Comparison of ENCODE assay signal across 9 cellular contexts in the genomic region with DNA sequence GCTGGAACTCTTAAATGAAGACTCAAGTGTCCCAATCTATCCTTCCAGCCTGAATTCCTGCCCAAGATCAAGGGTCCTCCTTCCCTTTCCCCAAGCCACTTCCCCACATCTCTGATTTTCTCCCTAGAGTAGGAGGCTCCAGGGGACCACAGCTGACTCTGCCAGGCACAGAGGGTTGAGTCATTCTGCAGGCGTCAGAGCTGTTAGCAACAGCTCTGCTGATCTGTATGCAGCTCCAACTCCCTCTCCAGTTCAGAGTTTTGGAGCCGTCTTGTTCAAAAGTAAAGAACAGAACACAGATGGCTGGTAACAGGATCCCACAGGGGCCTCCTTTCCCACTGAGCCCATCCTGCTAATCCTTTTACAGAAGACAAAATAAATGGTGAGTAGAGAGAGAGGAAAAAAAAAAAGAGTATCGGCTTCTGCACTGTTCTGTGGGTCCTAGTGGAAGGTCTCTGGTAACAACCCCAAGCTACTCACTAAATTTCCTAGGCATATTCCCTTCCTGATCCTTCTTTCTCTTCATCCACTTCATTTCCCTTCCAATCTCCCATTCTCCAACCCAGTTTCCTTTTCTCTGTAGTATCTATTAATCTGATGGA. TPM values are rescaled to one million over a fixed set of nuclear protein-coding genes. Genes with fewer than 3 reads are reported as not detected.
DNase-seq lines count a peak whose midpoint lies in the region; ATAC-seq and TF ChIP-seq lines count a peak whose summit lies in the region.
"Had no signal": no experiment of that assay in that cellular context is flagged by ENCODE, and none has a peak within 500 bp of the region (broad histone marks: within the 10 kb centered on the region; RNA-seq: fewer than 3 reads in every experiment).

No MANE protein-coding gene starts in this region.

- peaks cover 0 to 9% (median 0%) of the 10 kb centered on the region in 12 donors for H3K4me1 ChIP-seq in heart left ventricle

- H3K36me3 ChIP-seq in heart left ventricle: no peaks in the 10 kb centered on the region

- H3K27ac ChIP-seq in heart left ventricle: no peak overlapping the region

- no peak for TF ChIP-seq POLR2A in heart left ventricle (IDR thresholded peaks at IDR 0.05)

- TF ChIP-seq CTCF in WI38 (IDR thresholded peaks at IDR 0.05; ENCODE audit: low read depth, low read length) (no peak), heart left ventricle (IDR thresholded peaks at IDR 0.05) (no peak), GM20000 (IDR thresholded peaks at IDR 0.05; ENCODE audit: extremely low read depth, missing control alignments) (no peak)

- H3K4me3 ChIP-seq in WI38 (ENCODE audit: low read depth, low read length) (0 out of 2 replicates have a peak overlapping the region, but pooled peaks have one; percentile 14), heart left ventricle (no peak overlapping the region)

- peak in 3 of 4 donors; percentile 82 to 91 (median 90) for ATAC-seq in heart left ventricle
- no peak for ATAC-seq in GM21529 (IDR thresholded peaks at IDR 0.05; ENCODE audit: unreplicated experiment)
- ATAC-seq in HG03159 (IDR thresholded peaks at IDR 0.05; ENCODE audit: unreplicated experiment): no peak

- WGBS in heart left ventricle, 4 donors: 69 to 79% (median 75%) methylated on average over 3 of the region's 3 CpGs

- DNase-seq in HCEC 1CT (peak; percentile 81), heart left ventricle (peak in 1 of 5 donors; percentile 34), retina (peak; percentile 23), GM20000 (ENCODE audit: low spot score) (no peak)
- no peak for DNase-seq in activated CD4-positive, CD25-positive, alpha-beta regulatory T cell treated with anti-CD3 and anti-CD28 coated beads, Interleukin-2, amount 50 U/mL, for 72 hours
- DNase-seq: activated CD4-positive, alpha-beta T cell treated with anti-CD3 and anti-CD28 coated beads for 4 hours had no signal

- H3K27me3 ChIP-seq in heart left ventricle: no peaks in the 10 kb centered on the region

- H3K9me3 ChIP-seq in heart left ventricle: no peaks in the 10 kb centered on the region

- intact Hi-C loops in heart left ventricle (cut with DNase I): no loop called here

RNA-seq across cellular contexts. Expression of gene TAOK1, which starts 13.4 kb away (rescaled TPM):
- total RNA-seq in heart left ventricle: 10 to 100 TPM; 41.7 to 81.2 (median 62.9) TPM
- 10 to 100 TPM in 1 of 2 donors, 1 to 10 TPM in 1; 9.2 to 17.4 TPM for polyA plus RNA-seq in heart left ventricle

Comparison
In these comparisons a context has a peak if more than half of its experiments do, and no peak if none do; other contexts are left out.
1. DNase-seq: peak in HCEC 1CT (single experiment) and retina (single experiment); none in activated CD4-positive, CD25-positive, alpha-beta regulatory T cell treated with anti-CD3 and anti-CD28 coated beads, Interleukin-2, amount 50 U/mL, for 72 hours (single experiment) and GM20000 (single experiment).
2. ATAC-seq: peak in heart left ventricle (3 of 4); none in GM21529 (single experiment) and HG03159 (single experiment).